1 cellular context compared by ENCODE assay signal in the genomic region with DNA sequence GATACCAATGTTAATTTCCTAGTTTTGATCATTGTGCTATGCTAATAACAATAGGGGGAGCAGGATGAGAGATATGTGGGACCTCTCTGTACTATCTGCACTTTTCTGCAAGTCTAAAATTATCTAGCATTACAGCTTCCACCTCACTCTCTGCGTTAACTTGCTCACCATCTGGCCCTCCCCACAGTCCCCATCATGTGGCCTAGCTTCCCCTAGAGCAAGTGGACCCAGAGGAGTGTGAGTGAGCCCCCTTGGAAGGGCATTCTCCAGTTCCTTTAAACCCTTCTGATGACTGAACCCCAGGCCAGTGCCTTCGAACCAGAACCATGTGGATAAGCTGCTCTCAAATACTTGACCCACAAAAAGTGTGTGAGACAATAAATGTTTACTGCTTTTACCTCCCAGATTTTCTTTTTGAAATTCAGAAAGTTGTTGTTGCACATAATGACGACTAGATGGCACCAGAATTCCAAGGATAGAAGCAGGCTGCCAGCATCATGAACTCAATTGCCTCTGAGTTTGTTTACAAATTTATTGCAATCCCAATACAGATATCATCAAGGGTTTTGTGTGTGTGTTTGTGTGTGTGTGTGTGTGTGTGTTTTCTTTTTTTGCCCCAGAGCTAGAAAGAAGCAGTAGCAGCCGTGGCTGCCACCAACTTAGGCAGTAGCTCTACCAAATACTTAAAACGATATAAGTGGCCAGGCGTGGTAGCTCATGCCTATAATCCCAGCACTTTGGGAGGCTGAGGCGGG.
TF ChIP-seq lines count a peak whose summit lies in the region.

No MANE protein-coding gene starts in this region.

TF ChIP-seq in GM23338, 12 proteins besides CTCF, POLR2A, EP300 and RAD21:
- no peak for TF ChIP-seq NANOG (IDR thresholded peaks at IDR 0.05; ENCODE audit: borderline replicate concordance)
